In genomic region chr2:112243233-112243632, GRCh38 we compare ENCODE assay signal across 20 cellular contexts.
"Had no signal": no experiment of that assay in that cellular context is flagged by ENCODE, and none has a peak within 500 bp of the region (broad histone marks: within the 10 kb centered on the region; RNA-seq: fewer than 3 reads in every experiment).

No MANE protein-coding gene starts in this region.

- H3K4me3 ChIP-seq: coronary artery, heart left ventricle, mucosa of descending colon, testis, tibial nerve, upper lobe of right lung, vagina had no signal

- ATAC-seq: esophagus mucosa; heart left ventricle; left lobe of liver; mucosa of descending colon; natural killer cell; right cardiac atrium; stimulated activated naive B cell treated with anti-CD40 and anti-IgM and Interleukin-4, amounts not matched to agents 10 μg/mL and 1 μg/mL and 100 μg/mL, for 72 hours; stimulated activated naive CD8-positive, alpha-beta T cell treated with anti-CD3 and anti-CD28 coated beads, Interleukin-15, amount 100 ng/mL, for 72 hours; upper lobe of right lung had no signal

- H3K9me3 Mint-ChIP-seq: endodermal cell; natural killer cell; stimulated activated naive B cell treated with anti-CD40 and anti-IgM and Interleukin-4, amounts not matched to agents 10 μg/mL and 1 μg/mL and 100 μg/mL, for 72 hours; stimulated activated naive CD8-positive, alpha-beta T cell treated with anti-CD3 and anti-CD28 coated beads, Interleukin-15, amount 100 ng/mL, for 72 hours had no signal

- H3K4me3 Mint-ChIP-seq: endodermal cell; natural killer cell; neural crest cell; stimulated activated naive B cell treated with anti-CD40 and anti-IgM and Interleukin-4, amounts not matched to agents 10 μg/mL and 1 μg/mL and 100 μg/mL, for 72 hours; stimulated activated naive CD8-positive, alpha-beta T cell treated with anti-CD3 and anti-CD28 coated beads, Interleukin-15, amount 100 ng/mL, for 72 hours had no signal

- H3K27ac Mint-ChIP-seq: endodermal cell; natural killer cell; stimulated activated naive B cell treated with anti-CD40 and anti-IgM and Interleukin-4, amounts not matched to agents 10 μg/mL and 1 μg/mL and 100 μg/mL, for 72 hours; stimulated activated naive CD8-positive, alpha-beta T cell treated with anti-CD3 and anti-CD28 coated beads, Interleukin-15, amount 100 ng/mL, for 72 hours had no signal

- H3K27me3 Mint-ChIP-seq: stimulated activated naive B cell treated with anti-CD40 and anti-IgM and Interleukin-4, amounts not matched to agents 10 μg/mL and 1 μg/mL and 100 μg/mL, for 72 hours; stimulated activated naive CD8-positive, alpha-beta T cell treated with anti-CD3 and anti-CD28 coated beads, Interleukin-15, amount 100 ng/mL, for 72 hours had no signal

- DNase-seq: effector CD4-positive, alpha-beta T cell; endodermal cell; heart left ventricle; hippocampal formation; mammary epithelial cell; mucosa of descending colon; natural killer cell; right cardiac atrium; stimulated activated CD4-positive, alpha-beta T cell treated with anti-CD3 and anti-CD28 coated beads, Interleukin-2, amount 100 ng/mL, for 24 hours; stimulated activated CD4-positive, alpha-beta T cell treated with anti-CD3 and anti-CD28 coated beads, Interleukin-4, amount 100 ng/mL, for 4 hours; stimulated activated naive B cell treated with anti-CD40 and anti-IgM and Interleukin-4, amounts not matched to agents 10 μg/mL and 1 μg/mL and 100 μg/mL, for 72 hours; stimulated activated naive CD8-positive, alpha-beta T cell treated with anti-CD3 and anti-CD28 coated beads, Interleukin-15, amount 100 ng/mL, for 72 hours; testis; upper lobe of right lung had no signal

- H3K27ac ChIP-seq: coronary artery, heart left ventricle, testis, tibial nerve, upper lobe of right lung, vagina had no signal

- H3K27me3 ChIP-seq: heart left ventricle, testis, tibial nerve, upper lobe of right lung, vagina had no signal

- H3K36me3 Mint-ChIP-seq: natural killer cell had no signal

- H3K9me3 ChIP-seq: heart left ventricle, mucosa of descending colon, testis, tibial nerve, upper lobe of right lung, vagina had no signal

- H3K4me1 ChIP-seq: heart left ventricle, testis, tibial nerve, upper lobe of right lung, vagina had no signal
